ENCODE assay signal across 24 cellular contexts in the genomic region with DNA sequence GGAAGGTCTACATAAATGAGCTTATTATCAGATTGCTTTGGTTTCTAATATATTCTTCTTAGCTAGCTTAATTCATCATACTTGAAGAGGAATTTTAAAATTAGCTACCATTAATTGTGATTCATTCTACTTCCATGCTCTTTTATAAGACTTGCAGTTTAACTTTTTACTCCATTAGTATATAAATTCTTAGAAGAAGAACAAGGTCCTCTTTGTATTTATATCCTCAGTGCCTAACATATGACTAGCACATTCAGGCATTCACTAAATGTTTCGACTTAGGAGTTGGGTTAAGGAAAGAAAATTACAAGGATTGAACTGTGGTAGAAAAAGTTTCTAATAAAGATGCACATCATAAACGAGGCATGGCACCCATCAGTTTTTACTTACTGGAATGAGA.
DNase-seq lines count a peak whose midpoint lies in the region; FAIRE-seq and TF ChIP-seq lines count a peak whose summit lies in the region.
"Had no signal": no experiment of that assay in that cellular context is flagged by ENCODE, and none has a peak within 500 bp of the region (broad histone marks: within the 10 kb centered on the region; RNA-seq: fewer than 3 reads in every experiment).

No MANE protein-coding gene starts in this region.

- no peaks in the 10 kb centered on the region for H3K27me3 Mint-ChIP-seq in astrocyte (ENCODE audit: low read depth, unreplicated experiment)
- H3K27me3 Mint-ChIP-seq: B cell had no signal

- peaks cover 6% of the 10 kb centered on the region for H3K4me1 Mint-ChIP-seq in astrocyte (ENCODE audit: low read depth, unreplicated experiment)
- H3K4me1 Mint-ChIP-seq: B cell had no signal

- H3K27me3 ChIP-seq in astrocyte (ENCODE audit: insufficient read depth, low read length): no peaks in the 10 kb centered on the region
- H3K27me3 ChIP-seq: BLaER1 treated with 17β-estradiol and CSF1 and Interleukin-3, amounts not matched to agents 10 nM and 100 nM had no signal

- no peak overlapping the region for H2AFZ ChIP-seq in astrocyte (ENCODE audit: low read depth, low read length)

- H3K4me2 ChIP-seq in astrocyte (ENCODE audit: low read length): no peak overlapping the region
- H3K4me2 ChIP-seq: BLaER1 treated with 17β-estradiol and CSF1 and Interleukin-3, amounts not matched to agents 10 nM and 100 nM had no signal

- H3K36me3 Mint-ChIP-seq in astrocyte (ENCODE audit: low read depth, unreplicated experiment): no peaks in the 10 kb centered on the region
- H3K36me3 Mint-ChIP-seq: CD8-positive, alpha-beta T cell had no signal

- peak overlapping the region; percentile 34 for H3K27ac Mint-ChIP-seq in astrocyte (ENCODE audit: unreplicated experiment)
- H3K27ac Mint-ChIP-seq: B cell; CD8-positive, alpha-beta T cell; HFFc6 had no signal

- DNase-seq in ELR (ENCODE audit: low read depth) (peak; percentile 39), astrocyte (ENCODE audit: low read depth) (no peak), fibroblast of pulmonary artery (ENCODE audit: low read depth) (peak; percentile 14), retinal pigment epithelial cell (ENCODE audit: low read depth) (peak; percentile 29), anterior cingulate cortex (lab: John Stamatoyannopoulos, UW) (no peak), middle frontal gyrus (ENCODE audit: extremely low spot score, low spot score) (no peak), NCI-H187 (lab: John Stamatoyannopoulos, UW) (no peak)
- DNase-seq: CD8-positive, alpha-beta T cell; COR-L47; DMS 273 treated with DMSO at 0.1 percent for 48 hours; DMS53; DND-41; EL; GOT3; H7; HFFc6; IMR-90 had no signal

- no peak overlapping the region for H3K27ac ChIP-seq in astrocyte (ENCODE audit: low read depth, low read length)
- H3K27ac ChIP-seq: BLaER1 treated with 17β-estradiol and CSF1 and Interleukin-3, amounts not matched to agents 10 nM and 100 nM; HL-60 had no signal

- no peak for TF ChIP-seq CTCF in astrocyte (IDR thresholded peaks at IDR 0.05; ENCODE audit: insufficient read depth, low read depth, low read length)
- TF ChIP-seq CTCF in fibroblast of pulmonary artery (IDR thresholded peaks at IDR 0.05; ENCODE audit: low read length, missing control alignments): no peak
- TF ChIP-seq CTCF in retinal pigment epithelial cell (conservative IDR thresholded peaks at IDR 0.05; ENCODE audit: low read depth, low read length): no peak

- no peaks in the 10 kb centered on the region for H3K36me3 ChIP-seq in astrocyte (ENCODE audit: insufficient read depth, low read length)
- H3K36me3 ChIP-seq: BLaER1 treated with 17β-estradiol and CSF1 and Interleukin-3, amounts not matched to agents 10 nM and 100 nM had no signal

- H3K4me1 ChIP-seq in astrocyte (ENCODE audit: insufficient read depth, low read length): no peaks in the 10 kb centered on the region

- H3K9ac ChIP-seq in astrocyte (ENCODE audit: low read length): no peak overlapping the region
- H3K9ac ChIP-seq: BLaER1 treated with 17β-estradiol and CSF1 and Interleukin-3, amounts not matched to agents 10 nM and 100 nM had no signal

- no peaks in the 10 kb centered on the region for H4K20me1 ChIP-seq in astrocyte (ENCODE audit: insufficient read depth, low read length)
- H4K20me1 ChIP-seq: BLaER1 treated with 17β-estradiol and CSF1 and Interleukin-3, amounts not matched to agents 10 nM and 100 nM had no signal

- H3K9me3 Mint-ChIP-seq in astrocyte (ENCODE audit: unreplicated experiment): peaks cover 4% of the 10 kb centered on the region

- H3K79me2 ChIP-seq in astrocyte (ENCODE audit: insufficient read depth, low read length): no peaks in the 10 kb centered on the region

- H3K9me3 ChIP-seq in astrocyte (ENCODE audit: insufficient read depth, low read depth, low read length): peaks cover 4% of the 10 kb centered on the region
- H3K9me3 ChIP-seq: BLaER1 treated with 17β-estradiol and CSF1 and Interleukin-3, amounts not matched to agents 10 nM and 100 nM had no signal

- no peak overlapping the region for H3K4me3 ChIP-seq in astrocyte (ENCODE audit: insufficient read depth, low read depth, low read length)
- H3K4me3 ChIP-seq in fibroblast of pulmonary artery (replicated peaks; ENCODE audit: low read depth, low read length): no peak overlapping the region
- H3K4me3 ChIP-seq in retinal pigment epithelial cell (ENCODE audit: low read length): no peak overlapping the region
- H3K4me3 ChIP-seq: BLaER1 treated with 17β-estradiol and CSF1 and Interleukin-3, amounts not matched to agents 10 nM and 100 nM had no signal

- no peak overlapping the region for H3K4me3 Mint-ChIP-seq in astrocyte (ENCODE audit: unreplicated experiment)
- H3K4me3 Mint-ChIP-seq: B cell; CD8-positive, alpha-beta T cell; HFFc6 had no signal

- no peak for FAIRE-seq in astrocyte (lab: Jason Lieb, UNC)
- FAIRE-seq: G401.6, GM12891, GM18507, HTR-8/SVneo had no signal

Comparison
In these comparisons a context has a peak if more than half of its experiments do, and no peak if none do; other contexts are left out.
1. DNase-seq: peak in ELR (single experiment), fibroblast of pulmonary artery (single experiment) and retinal pigment epithelial cell (single experiment); none in astrocyte (single experiment), anterior cingulate cortex (0 of 58), middle frontal gyrus (single experiment) and NCI-H187 (0 of 2).